ENCODE assay signal across 1 cellular context in the genomic region with DNA sequence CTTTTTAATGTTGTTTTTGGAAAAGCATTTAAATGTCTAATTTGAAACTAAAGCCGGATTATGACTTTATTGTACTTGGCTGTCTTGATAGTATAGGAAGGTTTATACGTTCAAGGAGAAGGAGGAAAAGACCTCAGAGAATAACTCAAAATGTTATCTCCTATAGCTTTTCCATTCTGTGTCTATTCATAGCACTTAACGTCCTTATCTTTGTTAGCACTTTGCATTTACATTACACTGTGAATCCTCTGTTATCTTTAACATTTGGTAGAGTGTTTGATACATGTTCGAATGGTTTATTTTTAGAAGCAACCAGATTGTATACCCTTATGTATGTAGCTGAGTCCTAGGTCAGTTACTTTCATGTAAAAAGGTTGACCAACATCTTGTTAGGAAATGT.
TF ChIP-seq lines count a peak whose summit lies in the region.

No MANE protein-coding gene starts in this region.

TF ChIP-seq in K562, 482 proteins besides CTCF, POLR2A, EP300 and RAD21 (continued from another document and continues in another):
- TF ChIP-seq GATAD2B (IDR thresholded peaks at IDR 0.05; ENCODE audit: borderline replicate concordance): peak; percentile 70
- TF ChIP-seq NFRKB (IDR thresholded peaks at IDR 0.05; ENCODE audit: low read depth): no peak
- TF ChIP-seq SRSF3 (IDR thresholded peaks at IDR 0.05; ENCODE audit: insufficient read depth, low read length): no peak
- TF ChIP-seq ZNF384 (IDR thresholded peaks at IDR 0.05; ENCODE audit: low read depth, low read length): no peak
- no peak for TF ChIP-seq NONO (IDR thresholded peaks at IDR 0.05; ENCODE audit: low read depth in 2 of 2, low read length in 1 of 2)
- no peak for TF ChIP-seq ZNF239 (CRISPR knock-in tag; IDR thresholded peaks at IDR 0.05)
- no peak for TF ChIP-seq CREB1 (IDR thresholded peaks at IDR 0.05)
- no peak for TF ChIP-seq CREB1 (CRISPR knock-in tag; IDR thresholded peaks at IDR 0.05)
- no peak for TF ChIP-seq RBM17 (IDR thresholded peaks at IDR 0.05; ENCODE audit: borderline replicate concordance, low read depth, low read length)
- TF ChIP-seq NFIC (IDR thresholded peaks at IDR 0.05): peak; percentile 59
- no peak for TF ChIP-seq ZNF586 (CRISPR knock-in tag; conservative IDR thresholded peaks at IDR 0.05)
- no peak for TF ChIP-seq ZNF280A (IDR thresholded peaks at IDR 0.05; ENCODE audit: low read depth, partially characterized antibody)
- TF ChIP-seq HNRNPUL1 (IDR thresholded peaks at IDR 0.05; ENCODE audit: low read length): no peak
- TF ChIP-seq KLF16 (IDR thresholded peaks at IDR 0.05): peak; percentile 70; the same call in 1 of the 2 replicates
- peak; percentile 32; the same call in 1 of the 2 replicates for TF ChIP-seq CC2D1A (IDR thresholded peaks at IDR 0.05)
- no peak for TF ChIP-seq CHD4 (IDR thresholded peaks at IDR 0.05; ENCODE audit: insufficient read depth, insufficient replicate concordance, low read depth, low read length, poor library complexity, severe bottlenecking)
- TF ChIP-seq KAT8 (IDR thresholded peaks at IDR 0.05; ENCODE audit: low read depth): no peak
- TF ChIP-seq NR0B1 (IDR thresholded peaks at IDR 0.05; ENCODE audit: partially characterized antibody): no peak
- no peak for TF ChIP-seq SETDB1 (IDR thresholded peaks at IDR 0.05; ENCODE audit: low read length)
- no peak for TF ChIP-seq THRB (CRISPR knock-in tag; conservative IDR thresholded peaks at IDR 0.05)
- TF ChIP-seq ZNF24 (IDR thresholded peaks at IDR 0.05): no peak
- no peak for TF ChIP-seq NRF1 (conservative IDR thresholded peaks at IDR 0.05 in 1 of 2, IDR thresholded peaks at IDR 0.05 in 1 of 2)
- TF ChIP-seq ZBED1 (IDR thresholded peaks at IDR 0.05): no peak
- TF ChIP-seq, protein P1, sequence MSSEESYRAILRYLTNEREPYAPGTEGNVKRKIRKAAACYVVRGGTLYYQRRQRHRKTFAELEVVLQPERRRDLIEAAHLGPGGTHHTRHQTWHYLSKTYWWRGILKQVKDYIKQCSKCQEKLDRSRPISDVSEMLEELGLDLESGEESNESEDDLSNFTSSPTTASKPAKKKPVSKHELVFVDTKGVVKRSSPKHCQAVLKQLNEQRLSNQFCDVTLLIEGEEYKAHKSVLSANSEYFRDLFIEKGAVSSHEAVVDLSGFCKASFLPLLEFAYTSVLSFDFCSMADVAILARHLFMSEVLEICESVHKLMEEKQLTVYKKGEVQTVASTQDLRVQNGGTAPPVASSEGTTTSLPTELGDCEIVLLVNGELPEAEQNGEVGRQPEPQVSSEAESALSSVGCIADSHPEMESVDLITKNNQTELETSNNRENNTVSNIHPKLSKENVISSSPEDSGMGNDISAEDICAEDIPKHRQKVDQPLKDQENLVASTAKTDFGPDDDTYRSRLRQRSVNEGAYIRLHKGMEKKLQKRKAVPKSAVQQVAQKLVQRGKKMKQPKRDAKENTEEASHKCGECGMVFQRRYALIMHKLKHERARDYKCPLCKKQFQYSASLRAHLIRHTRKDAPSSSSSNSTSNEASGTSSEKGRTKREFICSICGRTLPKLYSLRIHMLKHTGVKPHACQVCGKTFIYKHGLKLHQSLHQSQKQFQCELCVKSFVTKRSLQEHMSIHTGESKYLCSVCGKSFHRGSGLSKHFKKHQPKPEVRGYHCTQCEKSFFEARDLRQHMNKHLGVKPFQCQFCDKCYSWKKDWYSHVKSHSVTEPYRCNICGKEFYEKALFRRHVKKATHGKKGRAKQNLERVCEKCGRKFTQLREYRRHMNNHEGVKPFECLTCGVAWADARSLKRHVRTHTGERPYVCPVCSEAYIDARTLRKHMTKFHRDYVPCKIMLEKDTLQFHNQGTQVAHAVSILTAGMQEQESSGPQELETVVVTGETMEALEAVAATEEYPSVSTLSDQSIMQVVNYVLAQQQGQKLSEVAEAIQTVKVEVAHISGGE (CRISPR knock-in tag; IDR thresholded peaks at IDR 0.05): no peak; a peak in 1 of 6 replicates
- TF ChIP-seq ETS2 (tag; IDR thresholded peaks at IDR 0.05; ENCODE audit: borderline replicate concordance, poor library complexity, severe bottlenecking): no peak
- peak; percentile 85 for TF ChIP-seq DPF2 (IDR thresholded peaks at IDR 0.05)
- TF ChIP-seq SRSF7 (optimal IDR thresholded peaks at IDR 0.05; ENCODE audit: low read depth, low read length): no peak
- TF ChIP-seq ZC3H4 (CRISPR knock-in tag; IDR thresholded peaks at IDR 0.05; ENCODE audit: borderline replicate concordance): no peak
- TF ChIP-seq MECOM (CRISPR knock-in tag; IDR thresholded peaks at IDR 0.05): no peak
- TF ChIP-seq GMEB1 (CRISPR knock-in tag; IDR thresholded peaks at IDR 0.05): no peak
- TF ChIP-seq MAFG (tag; conservative IDR thresholded peaks at IDR 0.05): no peak
- no peak for TF ChIP-seq ZNF175 (CRISPR knock-in tag; IDR thresholded peaks at IDR 0.05; ENCODE audit: low read depth)
- TF ChIP-seq ATF1 (CRISPR knock-in tag; IDR thresholded peaks at IDR 0.05): no peak
- TF ChIP-seq ATF1 (tag; IDR thresholded peaks at IDR 0.05): no peak
- peak; percentile 58; the same call in 1 of the 2 replicates for TF ChIP-seq STAT5A (IDR thresholded peaks at IDR 0.05; ENCODE audit: borderline replicate concordance, low read length)
- no peak for TF ChIP-seq ELF4 (CRISPR knock-in tag; IDR thresholded peaks at IDR 0.05)
- no peak for TF ChIP-seq GTF3C2 (IDR thresholded peaks at IDR 0.05; ENCODE audit: borderline replicate concordance, extremely low read depth, insufficient read length)
- TF ChIP-seq ZNF431 (CRISPR knock-in tag; IDR thresholded peaks at IDR 0.05): no peak
- TF ChIP-seq ZNF274 (IDR thresholded peaks at IDR 0.05; ENCODE audit: borderline replicate concordance, low read depth, low read length): no peak
- TF ChIP-seq, protein P2, sequence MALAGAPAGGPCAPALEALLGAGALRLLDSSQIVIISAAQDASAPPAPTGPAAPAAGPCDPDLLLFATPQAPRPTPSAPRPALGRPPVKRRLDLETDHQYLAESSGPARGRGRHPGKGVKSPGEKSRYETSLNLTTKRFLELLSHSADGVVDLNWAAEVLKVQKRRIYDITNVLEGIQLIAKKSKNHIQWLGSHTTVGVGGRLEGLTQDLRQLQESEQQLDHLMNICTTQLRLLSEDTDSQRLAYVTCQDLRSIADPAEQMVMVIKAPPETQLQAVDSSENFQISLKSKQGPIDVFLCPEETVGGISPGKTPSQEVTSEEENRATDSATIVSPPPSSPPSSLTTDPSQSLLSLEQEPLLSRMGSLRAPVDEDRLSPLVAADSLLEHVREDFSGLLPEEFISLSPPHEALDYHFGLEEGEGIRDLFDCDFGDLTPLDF (CRISPR knock-in tag; IDR thresholded peaks at IDR 0.05): no peak
- TF ChIP-seq ZNF699 (CRISPR knock-in tag; IDR thresholded peaks at IDR 0.05; ENCODE audit: insufficient replicate concordance): no peak
- no peak for TF ChIP-seq KLF13 (tag; IDR thresholded peaks at IDR 0.05; ENCODE audit: borderline replicate concordance, low read depth)
- TF ChIP-seq FOXP1 (CRISPR knock-in tag; IDR thresholded peaks at IDR 0.05): no peak
- TF ChIP-seq, protein P3, sequence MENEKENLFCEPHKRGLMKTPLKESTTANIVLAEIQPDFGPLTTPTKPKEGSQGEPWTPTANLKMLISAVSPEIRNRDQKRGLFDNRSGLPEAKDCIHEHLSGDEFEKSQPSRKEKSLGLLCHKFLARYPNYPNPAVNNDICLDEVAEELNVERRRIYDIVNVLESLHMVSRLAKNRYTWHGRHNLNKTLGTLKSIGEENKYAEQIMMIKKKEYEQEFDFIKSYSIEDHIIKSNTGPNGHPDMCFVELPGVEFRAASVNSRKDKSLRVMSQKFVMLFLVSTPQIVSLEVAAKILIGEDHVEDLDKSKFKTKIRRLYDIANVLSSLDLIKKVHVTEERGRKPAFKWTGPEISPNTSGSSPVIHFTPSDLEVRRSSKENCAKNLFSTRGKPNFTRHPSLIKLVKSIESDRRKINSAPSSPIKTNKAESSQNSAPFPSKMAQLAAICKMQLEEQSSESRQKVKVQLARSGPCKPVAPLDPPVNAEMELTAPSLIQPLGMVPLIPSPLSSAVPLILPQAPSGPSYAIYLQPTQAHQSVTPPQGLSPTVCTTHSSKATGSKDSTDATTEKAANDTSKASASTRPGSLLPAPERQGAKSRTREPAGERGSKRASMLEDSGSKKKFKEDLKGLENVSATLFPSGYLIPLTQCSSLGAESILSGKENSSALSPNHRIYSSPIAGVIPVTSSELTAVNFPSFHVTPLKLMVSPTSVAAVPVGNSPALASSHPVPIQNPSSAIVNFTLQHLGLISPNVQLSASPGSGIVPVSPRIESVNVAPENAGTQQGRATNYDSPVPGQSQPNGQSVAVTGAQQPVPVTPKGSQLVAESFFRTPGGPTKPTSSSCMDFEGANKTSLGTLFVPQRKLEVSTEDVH (IDR thresholded peaks at IDR 0.05; ENCODE audit: low read depth, partially characterized antibody): no peak
- TF ChIP-seq ZBTB17 (CRISPR knock-in tag; IDR thresholded peaks at IDR 0.05): peak; percentile 65; the same call in 1 of the 2 replicates
- no peak for TF ChIP-seq TFE3 (CRISPR knock-in tag; IDR thresholded peaks at IDR 0.05)
- no peak for TF ChIP-seq SRSF9 (IDR thresholded peaks at IDR 0.05; ENCODE audit: borderline replicate concordance, low read depth, low read length)
- no peak for TF ChIP-seq ZNF707 (CRISPR knock-in tag; conservative IDR thresholded peaks at IDR 0.05)
